ENCODE assay signal across 8 cellular contexts in genomic region chr15:99104788-99105515, GRCh38. TPM values are rescaled to one million over a fixed set of nuclear protein-coding genes. Genes with fewer than 3 reads are reported as not detected.
DNase-seq lines count a peak whose midpoint lies in the region; ATAC-seq and TF ChIP-seq lines count a peak whose summit lies in the region.

Gene SYNM (plus strand): TSS chr15:99105080. CDS start chr15:99105200, 120 bp downstream.

- POLR2A ChIA-PET in CD8-positive, alpha-beta T cell (lab: Charles Lee), result no interaction called here

- H3K27ac Mint-ChIP-seq in CD8-positive, alpha-beta T cell, result peak within 1 kb of the TSS; percentile 45
- no peak within 1 kb of the TSS for H3K27ac Mint-ChIP-seq in osteocyte (ENCODE audit: unreplicated experiment)

- peak within 1 kb of the TSS; percentile 61 for H3K4me3 Mint-ChIP-seq in CD8-positive, alpha-beta T cell
- peak within 1 kb of the TSS; percentile 71 for H3K4me3 Mint-ChIP-seq in osteocyte (ENCODE audit: unreplicated experiment)

- H3K9me3 ChIP-seq in CD8-positive, alpha-beta T cell (ENCODE audit: low read length), result no peaks in the 10 kb centered on the region
- H3K9me3 ChIP-seq in heart left ventricle, result no peaks in the 10 kb centered on the region

- H3K27ac ChIP-seq in CD8-positive, alpha-beta T cell (ENCODE audit: low read depth, low read length), result no peak within 1 kb of the TSS
- H3K27ac ChIP-seq in adipose tissue (ENCODE audit: low read depth, low read length), result no peak within 1 kb of the TSS
- peak within 1 kb of the TSS; percentile 48 to 98 (median 92) for H3K27ac ChIP-seq in heart left ventricle

- ATAC-seq in CD8-positive, alpha-beta T cell, result peak; percentile 15
- ATAC-seq in HG03280 (IDR thresholded peaks at IDR 0.05; ENCODE audit: unreplicated experiment), result peak; percentile 71
- ATAC-seq in heart left ventricle, result peak; percentile 77 to 84 (median 82)

- no peaks in the 10 kb centered on the region for H3K4me1 ChIP-seq in CD8-positive, alpha-beta T cell (ENCODE audit: insufficient read depth, low read length)
- peaks cover 0 to 56% (median 25%) of the 10 kb centered on the region in 12 donors for H3K4me1 ChIP-seq in heart left ventricle

- intact Hi-C loops in CD8-positive, alpha-beta T cell (cut with DNase I, micrococcal nuclease), result loop anchor here in 1 of 2 experiments (2.0 to 10.0 kb wide), 3 partner anchors 146 to 652 kb away; partner anchors contain the start of genes LRRC28 and LYSMD4
- intact Hi-C loops in heart left ventricle (cut with DNase I), result loop anchor here in 6 of 10 donors (1.0 to 5.0 kb wide), 6 partner anchors 37 to 108 kb away; no protein-coding TSS in a partner anchor

- H3K4me3 ChIP-seq in CD8-positive, alpha-beta T cell (ENCODE audit: low read depth, low read length), result no peak within 1 kb of the TSS
- H3K4me3 ChIP-seq in heart left ventricle, result peak within 1 kb of the TSS; percentile 60 to 79 (median 72)

- DNase-seq in CD8-positive, alpha-beta T cell, result no peak
- DNase-seq in GM19240 (ENCODE audit: insufficient read length, low spot score) (peak; percentile 81), NCI-H526 (lab: John Stamatoyannopoulos, UW) (peak; percentile 60 to 91), heart left ventricle (peak; percentile 83 to 92 (median 89)), osteocyte (ENCODE audit: extremely low spot score, unreplicated experiment) (peak; percentile 91), NOMO-1 treated with DMSO at 0.1 percent for 48 hours (lab: John Stamatoyannopoulos, UW; ENCODE audit: unreplicated experiment) (no peak)

- TF ChIP-seq CTCF in CD8-positive, alpha-beta T cell (IDR thresholded peaks at IDR 0.05), result no peak
- TF ChIP-seq CTCF in heart left ventricle (IDR thresholded peaks at IDR 0.05) (peak; percentile 42 to 98 (median 93)), osteocyte (IDR thresholded peaks at IDR 0.05) (peak; percentile 92)

- no peaks in the 10 kb centered on the region for H3K36me3 ChIP-seq in CD8-positive, alpha-beta T cell (ENCODE audit: insufficient read depth, low read length)
- H3K36me3 ChIP-seq in heart left ventricle, result no peaks in the 10 kb centered on the region

- H3K27me3 Mint-ChIP-seq in CD8-positive, alpha-beta T cell (ENCODE audit: low read depth), result peaks cover 33% of the 10 kb centered on the region
- peaks cover 10% of the 10 kb centered on the region for H3K27me3 Mint-ChIP-seq in osteocyte (ENCODE audit: unreplicated experiment)

- no peaks in the 10 kb centered on the region for H3K9me3 Mint-ChIP-seq in CD8-positive, alpha-beta T cell
- no peaks in the 10 kb centered on the region for H3K9me3 Mint-ChIP-seq in osteocyte (ENCODE audit: unreplicated experiment)

- TF ChIP-seq POLR2A in heart left ventricle (IDR thresholded peaks at IDR 0.05), result peak in 1 of 2 donors; percentile 96

- H3K27me3 ChIP-seq in CD8-positive, alpha-beta T cell (ENCODE audit: insufficient read depth, low read length), result no peaks in the 10 kb centered on the region
- peaks cover 0 to 55% (median 0%) of the 10 kb centered on the region in 9 donors for H3K27me3 ChIP-seq in heart left ventricle

- WGBS in adipose tissue, 3 donors, result 1 to 2% (median 2%) methylated on average over 81 to 91 of the region's 91 CpGs
- WGBS in heart left ventricle, 4 donors, result 1 to 2% (median 1%) methylated on average over 36 to 91 of the region's 91 CpGs

- CTCF ChIA-PET in CD8-positive, alpha-beta T cell (lab: Charles Lee), result interaction anchor here (0.7 to 1.5 kb wide), 3 partner anchors 14 to 108 kb away, joined by 4 to 11 read pairs (median 4); no protein-coding TSS in a partner anchor

- H3K4me1 Mint-ChIP-seq in CD8-positive, alpha-beta T cell (ENCODE audit: low read depth), result peaks cover 19% of the 10 kb centered on the region
- H3K4me1 Mint-ChIP-seq in osteocyte (ENCODE audit: unreplicated experiment), result peaks cover 16% of the 10 kb centered on the region

- no peaks in the 10 kb centered on the region for H3K36me3 Mint-ChIP-seq in CD8-positive, alpha-beta T cell
- no peaks in the 10 kb centered on the region for H3K36me3 Mint-ChIP-seq in osteocyte (ENCODE audit: unreplicated experiment)

RNA-seq across cellular contexts. Expression of gene SYNM, which starts in this region (rescaled TPM):
- 1 to 10 TPM; 3.3 to 3.9 TPM for total RNA-seq in CD8-positive, alpha-beta T cell
- 10 to 100 TPM in 2 of 3 donors, 1 to 10 TPM in 1; 3.4 to 15.4 (median 11.2) TPM for polyA plus RNA-seq in adipose tissue
- total RNA-seq in heart left ventricle, result 100 to 1,000 TPM; 197 to 455 (median 311) TPM
- polyA plus RNA-seq in heart left ventricle, result 100 to 1,000 TPM; 113 to 154 TPM
- 5.5 and 5.9 TPM in 2 replicates for total RNA-seq in osteocyte

Comparison
In these comparisons a context has a peak if more than half of its experiments do, and no peak if none do; other contexts are left out.
1. RNA of gene SYNM (total RNA-seq): 197 to 455 TPM in heart left ventricle; 5.5 to 5.9 TPM in osteocyte and 3.3 to 3.9 TPM in CD8-positive, alpha-beta T cell; every median in the first group is over 10 times any median in the second.
2. RNA of gene SYNM (polyA plus RNA-seq): 113 to 154 TPM in heart left ventricle; 3.4 to 15.4 TPM in adipose tissue; every median in the first group is over 4 times any median in the second.
3. ATAC-seq: peak in every context shown above with its lines; median percentile 82 in heart left ventricle; 71 in HG03280; 15 in CD8-positive, alpha-beta T cell.
4. DNase-seq: peak in GM19240 (single experiment), NCI-H526 (2 of 2), heart left ventricle (5 of 5) and osteocyte (single experiment); none in CD8-positive, alpha-beta T cell (0 of 7) and NOMO-1 treated with DMSO at 0.1 percent for 48 hours (single experiment).
5. H3K27ac ChIP-seq: peak in heart left ventricle (12 of 12); none in CD8-positive, alpha-beta T cell (single experiment) and adipose tissue (single experiment).